Comparison of ENCODE assay signal across 16 cellular contexts in the genomic region with DNA sequence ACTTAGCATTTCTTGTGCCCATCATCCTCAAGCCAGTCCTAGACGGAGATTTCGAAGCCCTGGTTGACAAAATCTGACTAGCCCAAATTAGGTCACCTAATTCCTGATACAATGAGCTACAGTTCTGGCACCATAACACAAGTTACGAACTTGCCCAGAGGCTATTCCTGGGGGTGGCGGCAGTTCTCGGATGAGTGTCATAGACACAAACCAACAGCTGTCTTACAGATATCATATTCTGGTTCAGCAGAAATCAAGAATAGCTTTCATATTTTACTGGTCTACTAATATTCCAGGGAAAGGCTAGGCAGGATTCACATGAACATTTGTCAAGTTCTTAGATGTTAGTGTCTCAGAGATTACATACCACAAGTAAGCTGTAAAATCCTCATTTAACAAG. TPM values are rescaled to one million over a fixed set of nuclear protein-coding genes. Genes with fewer than 3 reads are reported as not detected.
DNase-seq lines count a peak whose midpoint lies in the region; ATAC-seq, FAIRE-seq and TF ChIP-seq lines count a peak whose summit lies in the region.
"Had no signal": no experiment of that assay in that cellular context is flagged by ENCODE, and none has a peak within 500 bp of the region (broad histone marks: within the 10 kb centered on the region; RNA-seq: fewer than 3 reads in every experiment).

No MANE protein-coding gene starts in this region.

- TF ChIP-seq EP300 in gastroesophageal sphincter (IDR thresholded peaks at IDR 0.05) = no peak

- peaks cover 50% of the 10 kb centered on the region for H3K36me3 ChIP-seq in adipocyte (ENCODE audit: control insufficient read depth, insufficient read depth, low read length, severe bottlenecking)
- H3K36me3 ChIP-seq in gastroesophageal sphincter = peaks cover 4 to 60% of the 10 kb centered on the region in 2 donors

- H3K27ac Mint-ChIP-seq in nephron progenitor cell = peak overlapping the region; percentile 68
- H3K27ac Mint-ChIP-seq: activated T-cell treated with anti-CD3 and anti-CD28 coated beads, Interleukin-2, amount 50 U/mL, for 72 hours; CD8-positive, alpha-beta T cell had no signal

- H3K4me3 ChIP-seq in adipocyte (ENCODE audit: low read length) (no peak overlapping the region), gastroesophageal sphincter (no peak overlapping the region)
- H3K4me3 ChIP-seq: A549, pancreas had no signal

- H3K4me1 ChIP-seq in adipocyte (ENCODE audit: control insufficient read depth, insufficient read depth, low read length) (peaks cover 36% of the 10 kb centered on the region), gastroesophageal sphincter (peaks cover 0 to 20% (median 0%) of the 10 kb centered on the region in 3 donors)

- peaks cover 27% of the 10 kb centered on the region for H3K36me3 Mint-ChIP-seq in nephron progenitor cell (ENCODE audit: low read depth)

- ATAC-seq in gastroesophageal sphincter = peak; percentile 42
- ATAC-seq in HG03159 (IDR thresholded peaks at IDR 0.05; ENCODE audit: unreplicated experiment) = no peak
- ATAC-seq: A549; activated T-cell treated with anti-CD3 and anti-CD28 coated beads, Interleukin-2, amount 50 U/mL, for 72 hours; CD8-positive, alpha-beta T cell; pancreas had no signal

- TF ChIP-seq CTCF in gastroesophageal sphincter (IDR thresholded peaks at IDR 0.05) = no peak
- no peak for TF ChIP-seq CTCF in nephron progenitor cell (IDR thresholded peaks at IDR 0.05)

- H3K4me1 Mint-ChIP-seq in nephron progenitor cell = peaks cover 29% of the 10 kb centered on the region

- H3K27ac ChIP-seq in gastroesophageal sphincter = peak overlapping the region in 3 of 4 donors; percentile 22 to 67 (median 53)
- H3K27ac ChIP-seq: A549, pancreas had no signal

- no peak for TF ChIP-seq POLR2A in gastroesophageal sphincter (IDR thresholded peaks at IDR 0.05)

- H3K9me3 ChIP-seq in adipocyte (ENCODE audit: control insufficient read depth, low read length) = no peaks in the 10 kb centered on the region
- H3K9me3 ChIP-seq in gastroesophageal sphincter = no peaks in the 10 kb centered on the region
- H3K9me3 ChIP-seq: A549, pancreas had no signal

- WGBS in gastroesophageal sphincter (ENCODE audit: low coverage in 1 of 2), 2 donors = 41 to 49% methylated on average over 3 to 4 of the region's 5 CpGs

- H3K9me3 Mint-ChIP-seq in nephron progenitor cell = no peaks in the 10 kb centered on the region
- H3K9me3 Mint-ChIP-seq: activated T-cell treated with anti-CD3 and anti-CD28 coated beads, Interleukin-2, amount 50 U/mL, for 72 hours; CD8-positive, alpha-beta T cell had no signal

- H3K27me3 ChIP-seq in adipocyte (replicated peaks; ENCODE audit: control insufficient read depth, insufficient read depth, low read length) (no peaks in the 10 kb centered on the region), gastroesophageal sphincter (no peaks in the 10 kb centered on the region)
- H3K27me3 ChIP-seq: pancreas had no signal

- H3K9ac ChIP-seq in adipocyte (ENCODE audit: low read length) = peak overlapping the region; percentile 62

- DNase-seq in AG08395 (ENCODE audit: low spot score) (peak; percentile 41), adipocyte (ENCODE audit: low read depth) (no peak), nephron progenitor cell (no peak), frontal cortex (ENCODE audit: low spot score in 2 of 2) (no peak), T-helper 2 cell (no peak), MV-4-11 (lab: John Stamatoyannopoulos, UW) (no peak)
- DNase-seq: activated CD4-positive, alpha-beta T cell treated with anti-CD3 and anti-CD28 coated beads, Interleukin-2, amount 50 U/mL, for 48 hours; activated T-cell treated with anti-CD3 and anti-CD28 coated beads, Interleukin-2, amount 50 U/mL, for 72 hours; CD8-positive, alpha-beta T cell; GDM1; NCI-H1417; NCI-H446 treated with DMSO at 0.1 percent for 48 hours; pancreas had no signal

- no peaks in the 10 kb centered on the region for H3K27me3 Mint-ChIP-seq in nephron progenitor cell (ENCODE audit: low read depth, poor library complexity)

- FAIRE-seq in frontal cortex (lab: Jason Lieb, UNC) = no peak
- FAIRE-seq: A549, pancreas had no signal

- no peak overlapping the region for H3K4me3 Mint-ChIP-seq in nephron progenitor cell
- H3K4me3 Mint-ChIP-seq: activated T-cell treated with anti-CD3 and anti-CD28 coated beads, Interleukin-2, amount 50 U/mL, for 72 hours; CD8-positive, alpha-beta T cell had no signal

RNA-seq across cellular contexts. Expression of a gene that starts 8.8 kb away (rescaled TPM):
- total RNA-seq in gastroesophageal sphincter (10 to 100 TPM; 56.4 to 84.7 (median 66.5) TPM), frontal cortex (41.6 TPM)

RNA-seq across cellular contexts. Expression of a gene that starts 8.9 kb away (rescaled TPM):
- total RNA-seq in gastroesophageal sphincter (10 to 100 TPM; 17.9 to 30.1 (median 25.9) TPM), frontal cortex (22.4 TPM)
